In genomic region chr11:118153976-118154375, GRCh38 we compare ENCODE assay signal across 1 cellular context.
TF ChIP-seq lines count a peak whose summit lies in the region.

No MANE protein-coding gene starts in this region.

TF ChIP-seq in HepG2, 621 proteins besides CTCF, POLR2A, EP300 and RAD21:
- no peak for TF ChIP-seq WIZ (CRISPR knock-in tag; IDR thresholded peaks at IDR 0.05)
- no peak for TF ChIP-seq ZHX1 (CRISPR knock-in tag; IDR thresholded peaks at IDR 0.05; ENCODE audit: low read depth)
- TF ChIP-seq GLI4 (CRISPR knock-in tag; IDR thresholded peaks at IDR 0.05; ENCODE audit: borderline replicate concordance), result no peak
- TF ChIP-seq DNMT3B (CRISPR knock-in tag; conservative IDR thresholded peaks at IDR 0.05), result no peak
- no peak for TF ChIP-seq CSRNP2 (CRISPR knock-in tag; conservative IDR thresholded peaks at IDR 0.05; ENCODE audit: low read depth)
- no peak for TF ChIP-seq PLRG1 (conservative IDR thresholded peaks at IDR 0.05)
- TF ChIP-seq MEIS2 (CRISPR knock-in tag; IDR thresholded peaks at IDR 0.05), result no peak
- no peak for TF ChIP-seq ZNF136 (CRISPR knock-in tag; IDR thresholded peaks at IDR 0.05; ENCODE audit: low read depth)
- TF ChIP-seq RBFOX2 (IDR thresholded peaks at IDR 0.05; ENCODE audit: low read depth, low read length), result no peak
- TF ChIP-seq, protein P1, sequence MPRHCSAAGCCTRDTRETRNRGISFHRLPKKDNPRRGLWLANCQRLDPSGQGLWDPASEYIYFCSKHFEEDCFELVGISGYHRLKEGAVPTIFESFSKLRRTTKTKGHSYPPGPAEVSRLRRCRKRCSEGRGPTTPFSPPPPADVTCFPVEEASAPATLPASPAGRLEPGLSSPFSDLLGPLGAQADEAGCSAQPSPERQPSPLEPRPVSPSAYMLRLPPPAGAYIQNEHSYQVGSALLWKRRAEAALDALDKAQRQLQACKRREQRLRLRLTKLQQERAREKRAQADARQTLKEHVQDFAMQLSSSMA (CRISPR knock-in tag; IDR thresholded peaks at IDR 0.05), result no peak
- TF ChIP-seq RXRA (CRISPR knock-in tag; IDR thresholded peaks at IDR 0.05), result no peak
- TF ChIP-seq MXD1 (CRISPR knock-in tag; IDR thresholded peaks at IDR 0.05), result no peak
